Comparison of ENCODE assay signal across 18 cellular contexts in the genomic region with DNA sequence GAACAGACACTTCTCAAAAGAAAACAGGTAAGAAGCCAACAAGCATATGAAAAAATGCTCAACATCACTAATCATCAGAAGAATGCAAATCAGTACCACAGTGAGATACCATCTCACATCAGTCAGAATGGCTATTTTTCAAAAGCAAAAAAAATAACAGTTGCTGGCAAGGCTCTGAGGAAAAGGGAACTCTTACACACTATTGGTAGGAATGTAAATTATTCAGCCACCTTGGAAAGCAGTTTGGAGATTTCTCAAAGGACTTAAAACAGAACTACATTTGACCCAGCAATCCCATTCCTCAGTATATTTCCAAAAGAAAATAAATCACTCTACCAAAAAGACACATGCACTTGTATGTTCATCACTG.
DNase-seq lines count a peak whose midpoint lies in the region; ATAC-seq, FAIRE-seq and TF ChIP-seq lines count a peak whose summit lies in the region.
"Had no signal": no experiment of that assay in that cellular context is flagged by ENCODE, and none has a peak within 500 bp of the region (broad histone marks: within the 10 kb centered on the region; RNA-seq: fewer than 3 reads in every experiment).

No MANE protein-coding gene starts in this region.

- no peaks in the 10 kb centered on the region for H3K9me1 ChIP-seq in K562 (ENCODE audit: control insufficient read depth, insufficient read depth, low read length)

- H3K79me2 ChIP-seq in K562 (ENCODE audit: control insufficient read depth, insufficient read depth, low read length) = 0 out of 3 replicates have a peak, but pooled peaks cover 4% of the 10 kb centered on the region

- TF ChIP-seq RAD21 in K562 (CRISPR knock-in tag; conservative IDR thresholded peaks at IDR 0.05 in 1 of 2, IDR thresholded peaks at IDR 0.05 in 1 of 2) = no peak

- H3K27ac Mint-ChIP-seq in CD4-positive, alpha-beta T cell = peak overlapping the region; percentile 25
- no peak overlapping the region for H3K27ac Mint-ChIP-seq in activated T-helper 2 cell treated with anti-CD3 and anti-CD28 coated beads, Interferon-gamma antibody, Interleukin-2, Interleukin-4, amounts not matched to agents 10 μg/mL and 5 μg/mL and 100 μg/mL, durations not matched to agents 14 hours and 24 hours and 36 hours
- no peak overlapping the region for H3K27ac Mint-ChIP-seq in activated CD4-positive, alpha-beta T cell treated with anti-CD3 and anti-CD28 coated beads for 36 hours
- H3K27ac Mint-ChIP-seq: CD4-positive, CD25-positive, alpha-beta regulatory T cell had no signal

- BruUV-seq in K562 (replicated peaks; lab: Mats Ljungman, UMichigan) = no TSS peak

- peaks cover 72% of the 10 kb centered on the region for H3K4me1 ChIP-seq in SJSA1 (replicated peaks)
- peaks cover 4 to 20% of the 10 kb centered on the region in 2 experiments; a peak in 3 of 5 replicates for H3K4me1 ChIP-seq in K562 (replicated peaks in 1 of 2; ENCODE audit: control insufficient read depth in 2 of 2, insufficient read depth in 2 of 2, low read length in 2 of 2)
- H3K4me1 ChIP-seq in aorta (ENCODE audit: control insufficient read depth in 1 of 2, insufficient read depth in 2 of 2, low read length in 2 of 2) = no peaks in the 10 kb centered on the region
- H3K4me1 ChIP-seq: Caco-2 had no signal

- H3K9ac ChIP-seq in K562 (ENCODE audit: insufficient read depth in 1 of 2, low read depth in 2 of 2, low read length in 2 of 2) = no peak overlapping the region

- H3K27me3 ChIP-seq in CD4-positive, alpha-beta T cell (ENCODE audit: control insufficient read depth, insufficient read depth, low read length) = no peaks in the 10 kb centered on the region
- no peaks in the 10 kb centered on the region for H3K27me3 ChIP-seq in SJSA1 (replicated peaks)
- H3K27me3 ChIP-seq in K562 (ENCODE audit: control insufficient read depth in 2 of 2, insufficient read depth in 2 of 2, low read length in 2 of 2) = no peaks in the 10 kb centered on the region
- no peaks in the 10 kb centered on the region for H3K27me3 ChIP-seq in aorta (ENCODE audit: control insufficient read depth in 1 of 2, insufficient read depth in 2 of 2, low read length in 1 of 2)
- H3K27me3 ChIP-seq: BE2C had no signal

- no peaks in the 10 kb centered on the region for H3K9me3 ChIP-seq in CD4-positive, alpha-beta T cell (ENCODE audit: control insufficient read depth, low read length)
- no peaks in the 10 kb centered on the region for H3K9me3 ChIP-seq in SJSA1 (replicated peaks)
- no peaks in the 10 kb centered on the region for H3K9me3 ChIP-seq in K562 (replicated peaks; ENCODE audit: control insufficient read depth, insufficient read depth, low read depth, low read length)
- H3K9me3 ChIP-seq in aorta (ENCODE audit: control insufficient read depth, low read length) = no peaks in the 10 kb centered on the region
- H3K9me3 ChIP-seq: BE2C had no signal

- DNase-seq in CD4-positive, alpha-beta T cell = no peak
- DNase-seq in SJSA1 (ENCODE audit: low read depth in 1 of 2, low spot score in 2 of 2) (peak in 1 of 2 experiments; percentile 60), K562 (ENCODE audit: extremely low read depth in 1 of 4, low spot score in 3 of 4) (no peak), retinal pigment epithelial cell (ENCODE audit: low read depth) (peak; percentile 61), aorta (no peak)
- no peak for DNase-seq in activated T-helper 2 cell treated with anti-CD3 and anti-CD28 coated beads, Interferon-gamma antibody, Interleukin-2, Interleukin-4, amounts not matched to agents 10 μg/mL and 5 μg/mL and 100 μg/mL, durations not matched to agents 14 hours and 24 hours and 36 hours (ENCODE audit: low spot score)
- DNase-seq in activated CD4-positive, alpha-beta T cell treated with anti-CD3 and anti-CD28 coated beads for 36 hours = no peak
- DNase-seq: ACHN; BE2C; Caco-2; CD4-positive, CD25-positive, alpha-beta regulatory T cell; DMS153; DMS79; GF-D8; GOT3; H7 had no signal

- ATAC-seq in CD4-positive, alpha-beta T cell (ENCODE audit: poor library complexity) = no peak
- ATAC-seq in K562 (no peak), aorta (ENCODE audit: low FRiP score) (no peak)
- no peak for ATAC-seq in activated CD4-positive, alpha-beta T cell treated with anti-CD3 and anti-CD28 coated beads for 36 hours
- ATAC-seq: HCT116 had no signal

- H3K36me3 ChIP-seq in SJSA1 (no peaks in the 10 kb centered on the region), K562 (ENCODE audit: control insufficient read depth, insufficient read depth, low read length) (no peaks in the 10 kb centered on the region), aorta (ENCODE audit: control insufficient read depth in 1 of 2, insufficient read depth in 2 of 2, low read length in 1 of 2) (no peaks in the 10 kb centered on the region)
- H3K36me3 ChIP-seq: BE2C had no signal

- no peak for TF ChIP-seq POLR2A in K562 (conservative IDR thresholded peaks at IDR 0.05)

- no peak overlapping the region for H3K4me2 ChIP-seq in K562 (ENCODE audit: insufficient read depth, low read length)

- H3K4me3 Mint-ChIP-seq in CD4-positive, alpha-beta T cell = no peak overlapping the region
- H3K4me3 Mint-ChIP-seq in activated T-helper 2 cell treated with anti-CD3 and anti-CD28 coated beads, Interferon-gamma antibody, Interleukin-2, Interleukin-4, amounts not matched to agents 10 μg/mL and 5 μg/mL and 100 μg/mL, durations not matched to agents 14 hours and 24 hours and 36 hours (ENCODE audit: low read depth) = no peak overlapping the region
- H3K4me3 Mint-ChIP-seq in activated CD4-positive, alpha-beta T cell treated with anti-CD3 and anti-CD28 coated beads for 36 hours = no peak overlapping the region
- H3K4me3 Mint-ChIP-seq: CD4-positive, CD25-positive, alpha-beta regulatory T cell had no signal

- in situ Hi-C loops in K562 (cut with MboI) = no loop called here

- no peak for FAIRE-seq in K562 (lab: Jason Lieb, UNC)

- H3K36me3 Mint-ChIP-seq in CD4-positive, alpha-beta T cell (ENCODE audit: low read depth) = peaks cover 14% of the 10 kb centered on the region
- H3K36me3 Mint-ChIP-seq in activated T-helper 2 cell treated with anti-CD3 and anti-CD28 coated beads, Interferon-gamma antibody, Interleukin-2, Interleukin-4, amounts not matched to agents 10 μg/mL and 5 μg/mL and 100 μg/mL, durations not matched to agents 14 hours and 24 hours and 36 hours (ENCODE audit: low read depth) = no peaks in the 10 kb centered on the region
- peaks cover 3% of the 10 kb centered on the region for H3K36me3 Mint-ChIP-seq in activated CD4-positive, alpha-beta T cell treated with anti-CD3 and anti-CD28 coated beads for 36 hours (ENCODE audit: low read depth)

- no peak overlapping the region for H3K4me3 ChIP-seq in SJSA1
- H3K4me3 ChIP-seq in K562 = no peak overlapping the region
- H3K4me3 ChIP-seq in retinal pigment epithelial cell (ENCODE audit: low read length) = no peak overlapping the region
- no peak overlapping the region for H3K4me3 ChIP-seq in aorta (ENCODE audit: low read length in 2 of 2)

- no peak overlapping the region for H2AFZ ChIP-seq in K562 (ENCODE audit: low read depth, low read length)

- no peak for TF ChIP-seq EP300 in K562 (IDR thresholded peaks at IDR 0.05; ENCODE audit: low read length)

- no peak overlapping the region for H3K27ac ChIP-seq in CD4-positive, alpha-beta T cell (ENCODE audit: low read depth, low read length)
- H3K27ac ChIP-seq in SJSA1 (peak overlapping the region; percentile 75), K562 (ENCODE audit: extremely low read depth, low read depth, low read length) (no peak overlapping the region), aorta (ENCODE audit: low read depth in 1 of 2, low read length in 2 of 2) (no peak overlapping the region)
- H3K27ac ChIP-seq: HL-60 had no signal

- no peaks in the 10 kb centered on the region for H3K9me3 Mint-ChIP-seq in CD4-positive, alpha-beta T cell
- no peaks in the 10 kb centered on the region for H3K9me3 Mint-ChIP-seq in activated T-helper 2 cell treated with anti-CD3 and anti-CD28 coated beads, Interferon-gamma antibody, Interleukin-2, Interleukin-4, amounts not matched to agents 10 μg/mL and 5 μg/mL and 100 μg/mL, durations not matched to agents 14 hours and 24 hours and 36 hours
- no peaks in the 10 kb centered on the region for H3K9me3 Mint-ChIP-seq in activated CD4-positive, alpha-beta T cell treated with anti-CD3 and anti-CD28 coated beads for 36 hours (ENCODE audit: low read depth)
- H3K9me3 Mint-ChIP-seq: CD4-positive, CD25-positive, alpha-beta regulatory T cell had no signal

- POLR2A ChIA-PET in CD4-positive, alpha-beta T cell (lab: Charles Lee) = no interaction called here
- POLR2A ChIA-PET in K562 (lab: Yijun Ruan, JAX) = interaction anchor here (1.2 kb wide), 1 partner anchor 8 kb away, joined by 3 read pairs; no protein-coding TSS in a partner anchor
- POLR2A ChIA-PET in activated CD4-positive, alpha-beta T cell treated with anti-CD3 and anti-CD28 coated beads for 36 hours (lab: Charles Lee) = no interaction called here

- H3K4me1 Mint-ChIP-seq in CD4-positive, alpha-beta T cell (ENCODE audit: low read depth) = peaks cover 65% of the 10 kb centered on the region
- no peaks in the 10 kb centered on the region for H3K4me1 Mint-ChIP-seq in activated T-helper 2 cell treated with anti-CD3 and anti-CD28 coated beads, Interferon-gamma antibody, Interleukin-2, Interleukin-4, amounts not matched to agents 10 μg/mL and 5 μg/mL and 100 μg/mL, durations not matched to agents 14 hours and 24 hours and 36 hours (ENCODE audit: low read depth)
- H3K4me1 Mint-ChIP-seq in activated CD4-positive, alpha-beta T cell treated with anti-CD3 and anti-CD28 coated beads for 36 hours = peaks cover 32% of the 10 kb centered on the region

- intact Hi-C loops in CD4-positive, alpha-beta T cell (cut with DNase I, micrococcal nuclease) = no loop called here
- intact Hi-C loops in K562 (cut with micrococcal nuclease) (no loop called here), aorta (cut with DNase I) (no loop called here)
- intact Hi-C loops in activated T-helper 2 cell treated with anti-CD3 and anti-CD28 coated beads, Interferon-gamma antibody, Interleukin-2, Interleukin-4, amounts not matched to agents 10 μg/mL and 5 μg/mL and 100 μg/mL, durations not matched to agents 14 hours and 24 hours and 36 hours (cut with micrococcal nuclease) = no loop called here
- intact Hi-C loops in activated CD4-positive, alpha-beta T cell treated with anti-CD3 and anti-CD28 coated beads for 36 hours (cut with DNase I, micrococcal nuclease) = loop anchor here in 1 of 2 experiments (10.0 kb wide), 1 partner anchor 283 kb away; a partner anchor contains a TSS

- no peak for TF ChIP-seq CTCF in CD4-positive, alpha-beta T cell (IDR thresholded peaks at IDR 0.05)
- TF ChIP-seq CTCF in K562 (IDR thresholded peaks at IDR 0.05 in 2 of 3, conservative IDR thresholded peaks at IDR 0.05 in 1 of 3; ENCODE audit: insufficient read depth in 2 of 3, low read depth in 1 of 3, low read length in 3 of 3) (no peak), retinal pigment epithelial cell (conservative IDR thresholded peaks at IDR 0.05; ENCODE audit: low read depth, low read length) (no peak)

- CTCF ChIA-PET in CD4-positive, alpha-beta T cell (lab: Charles Lee) = interaction anchor here (0.6 kb wide), 1 partner anchor 82 kb away, joined by 4 read pairs; no protein-coding TSS in a partner anchor
- CTCF ChIA-PET in K562 (lab: Yijun Ruan, JAX; ENCODE audit: low intra/inter-chr PET ratio) = no interaction called here
- CTCF ChIA-PET in activated CD4-positive, alpha-beta T cell treated with anti-CD3 and anti-CD28 coated beads for 36 hours (lab: Charles Lee) = no interaction called here

- peaks cover 12% of the 10 kb centered on the region; the same call in 1 of the 2 replicates for H4K20me1 ChIP-seq in K562 (replicated peaks; ENCODE audit: control insufficient read depth, insufficient read depth, low read length)

- H3K27me3 Mint-ChIP-seq in CD4-positive, alpha-beta T cell = no peaks in the 10 kb centered on the region
- H3K27me3 Mint-ChIP-seq in activated T-helper 2 cell treated with anti-CD3 and anti-CD28 coated beads, Interferon-gamma antibody, Interleukin-2, Interleukin-4, amounts not matched to agents 10 μg/mL and 5 μg/mL and 100 μg/mL, durations not matched to agents 14 hours and 24 hours and 36 hours (ENCODE audit: low read depth) = no peaks in the 10 kb centered on the region
- H3K27me3 Mint-ChIP-seq in activated CD4-positive, alpha-beta T cell treated with anti-CD3 and anti-CD28 coated beads for 36 hours = no peaks in the 10 kb centered on the region
